Comparison of ENCODE assay signal across 19 cellular contexts in genomic region chr5:64149268-64149667, GRCh38. TPM values are rescaled to one million over a fixed set of nuclear protein-coding genes. Genes with fewer than 3 reads are reported as not detected.
DNase-seq lines count a peak whose midpoint lies in the region; ATAC-seq and TF ChIP-seq lines count a peak whose summit lies in the region.
"Had no signal": no experiment of that assay in that cellular context is flagged by ENCODE, and none has a peak within 500 bp of the region (broad histone marks: within the 10 kb centered on the region; RNA-seq: fewer than 3 reads in every experiment).

No MANE protein-coding gene starts in this region.

- peak; percentile 57 for DNase-seq in COR-L47 (lab: John Stamatoyannopoulos, UW)
- DNase-seq in EH (ENCODE audit: low read depth) = peak; percentile 9
- DNase-seq in RPMI8226 = peak; percentile 93
- DNase-seq in fibroblast of pulmonary artery (ENCODE audit: low read depth) = peak; percentile 6
- no peak for DNase-seq in NCI-H2171 treated with DMSO at 0.1 percent for 48 hours (lab: John Stamatoyannopoulos, UW)
- no peak for DNase-seq in upper lobe of right lung
- DNase-seq: AML-193, GDM1, NCI-H1417 treated with DMSO at 0.1 percent for 48 hours, NCI-H2029, NCI-H446 treated with DMSO at 0.1 percent for 48 hours, NCI-H774, PC-9, SW 1271 had no signal

- H3K27me3 ChIP-seq in upper lobe of right lung = no peaks in the 10 kb centered on the region

- no peak for ATAC-seq in HG03378 (IDR thresholded peaks at IDR 0.05; ENCODE audit: unreplicated experiment)
- ATAC-seq in GM18861 (IDR thresholded peaks at IDR 0.05; ENCODE audit: unreplicated experiment) = no peak
- ATAC-seq in upper lobe of right lung = no peak

- H3K4me3 ChIP-seq in fibroblast of pulmonary artery (replicated peaks; ENCODE audit: low read depth, low read length) = no peak overlapping the region
- H3K4me3 ChIP-seq in upper lobe of right lung = no peak overlapping the region
- H3K4me3 ChIP-seq: PC-9 had no signal

- intact Hi-C loops in upper lobe of right lung (cut with DNase I) = no loop called here

- no peak overlapping the region for H3K27ac ChIP-seq in upper lobe of right lung
- H3K27ac ChIP-seq: C4-2B, HL-60, PC-9 had no signal

- no peaks in the 10 kb centered on the region for H3K36me3 ChIP-seq in upper lobe of right lung

- no peak for TF ChIP-seq CTCF in fibroblast of pulmonary artery (IDR thresholded peaks at IDR 0.05; ENCODE audit: low read length, missing control alignments)
- TF ChIP-seq CTCF in upper lobe of right lung (IDR thresholded peaks at IDR 0.05) = no peak

- H3K4me1 ChIP-seq in upper lobe of right lung = no peaks in the 10 kb centered on the region

- H3K9me3 ChIP-seq in upper lobe of right lung = peaks cover 6% of the 10 kb centered on the region

RNA-seq across cellular contexts. Expression of gene RNF180, which starts 16.4 kb away (rescaled TPM):
- total RNA-seq in upper lobe of right lung = 14.0 TPM
- total RNA-seq: PC-9; T-helper 2 cell treated with Interferon-gamma antibody and Interleukin-4, amounts not matched to agents 100 ng/mL and 5 ng/mL, for 36 hours had no signal

Comparison
In these comparisons a context has a peak if more than half of its experiments do, and no peak if none do; other contexts are left out.
1. DNase-seq: peak in COR-L47 (single experiment), EH (single experiment), RPMI8226 (single experiment) and fibroblast of pulmonary artery (single experiment); none in NCI-H2171 treated with DMSO at 0.1 percent for 48 hours (single experiment) and upper lobe of right lung (single experiment).